Comparison of ENCODE assay signal across 9 cellular contexts in the genomic region with DNA sequence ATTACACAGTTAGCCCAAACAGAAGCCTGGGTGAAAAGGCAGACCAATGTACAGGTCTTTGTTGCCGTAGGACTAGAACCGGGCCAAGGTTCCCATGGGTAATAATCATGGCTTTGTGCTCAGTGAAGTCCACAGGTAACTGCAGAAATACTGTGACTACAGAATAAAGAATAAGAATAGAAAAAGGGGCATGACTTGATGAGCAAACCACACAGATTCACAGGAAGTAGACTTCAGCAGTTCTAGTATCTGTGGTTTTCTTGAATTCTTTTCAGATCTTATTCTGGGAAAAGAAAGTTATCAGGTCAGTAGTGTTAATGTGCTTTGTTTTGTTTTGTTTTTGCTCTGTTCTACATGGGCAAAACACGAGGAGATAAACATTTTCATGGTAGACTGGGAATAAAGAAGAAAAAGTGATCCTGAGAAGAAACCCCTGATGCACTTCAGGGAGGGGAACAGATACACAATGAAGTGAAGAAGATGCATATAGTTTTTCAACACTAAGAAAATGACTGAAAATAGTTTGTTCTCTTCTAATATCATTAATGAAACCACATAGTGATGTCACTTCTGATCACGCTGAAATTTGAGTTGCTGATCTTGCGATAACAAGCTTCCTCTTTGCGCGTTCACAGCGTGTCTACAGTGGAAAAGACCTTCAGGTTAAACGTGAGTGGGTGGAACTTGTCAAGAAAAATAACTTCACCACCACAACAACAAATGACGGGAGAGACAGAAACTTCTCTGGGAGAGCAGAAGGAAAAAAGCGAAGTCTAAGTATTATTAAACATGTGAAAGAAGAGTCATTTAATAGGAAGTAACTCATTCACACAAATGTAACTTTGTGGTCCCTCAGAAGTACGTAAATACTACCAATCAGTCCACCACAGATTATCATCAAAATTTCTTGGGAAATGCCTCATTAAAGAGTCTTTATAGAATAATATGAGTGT.
DNase-seq lines count a peak whose midpoint lies in the region; ATAC-seq and TF ChIP-seq lines count a peak whose summit lies in the region.
"Had no signal": no experiment of that assay in that cellular context is flagged by ENCODE, and none has a peak within 500 bp of the region (broad histone marks: within the 10 kb centered on the region; RNA-seq: fewer than 3 reads in every experiment).

No MANE protein-coding gene starts in this region.

- DNase-seq in T-helper 2 cell (peak in 4 of 5 experiments; percentile 36 to 96 (median 62)), stomach (no peak), GM23248 (no peak), GDM1 (lab: John Stamatoyannopoulos, UW) (no peak), SK-N-DZ (ENCODE audit: low spot score) (no peak)
- DNase-seq in effector CD4-positive, alpha-beta T cell = peak; percentile 56

- no peaks in the 10 kb centered on the region for H3K9me3 ChIP-seq in stomach
- H3K9me3 ChIP-seq in GM23248 (ENCODE audit: low read depth) = no peaks in the 10 kb centered on the region

- H2AFZ ChIP-seq in GM23248 = no peak overlapping the region

- intact Hi-C loops in stomach (cut with DNase I; ENCODE audit: low total_unique reads) = no loop called here

- H3K4me1 ChIP-seq in stomach = no peaks in the 10 kb centered on the region
- H3K4me1 ChIP-seq in GM23248 (ENCODE audit: insufficient read depth) = no peaks in the 10 kb centered on the region

- H3K27me3 ChIP-seq in stomach (no peaks in the 10 kb centered on the region), GM23248 (replicated peaks; ENCODE audit: insufficient read depth) (no peaks in the 10 kb centered on the region)

- peak overlapping the region in 3 of 5 donors; percentile 0 to 48 (median 43) for H3K27ac ChIP-seq in stomach
- H3K27ac ChIP-seq in GM23248 = no peak overlapping the region

- H3K4me3 ChIP-seq in stomach (no peak overlapping the region), GM23248 (no peak overlapping the region)
- H3K4me3 ChIP-seq: K562 had no signal

- H3K4me2 ChIP-seq in GM23248 (ENCODE audit: unreplicated experiment) = no peak overlapping the region

- H3F3A ChIP-seq in GM23248 (ENCODE audit: insufficient read depth) = no peaks in the 10 kb centered on the region

- ATAC-seq in GM18861 (IDR thresholded peaks at IDR 0.05; ENCODE audit: unreplicated experiment) (peak; percentile 85), HG02885 (IDR thresholded peaks at IDR 0.05; ENCODE audit: poor library complexity, unreplicated experiment) (peak; percentile 86)
- ATAC-seq: K562 had no signal

- no peak for TF ChIP-seq CTCF in stomach (IDR thresholded peaks at IDR 0.05)

- in situ Hi-C loops in GM23248 (cut with MboI) = no loop called here

- TF ChIP-seq POLR2A in stomach (IDR thresholded peaks at IDR 0.05) = no peak

- H3K9ac ChIP-seq in GM23248 = no peak overlapping the region

- H3K79me2 ChIP-seq in GM23248 (ENCODE audit: insufficient read depth) = no peaks in the 10 kb centered on the region

- TF ChIP-seq EP300 in stomach (IDR thresholded peaks at IDR 0.05) = no peak

- no peaks in the 10 kb centered on the region for H3K9me2 ChIP-seq in GM23248 (ENCODE audit: insufficient read depth)

- H4K20me1 ChIP-seq in GM23248 (ENCODE audit: insufficient read depth) = no peaks in the 10 kb centered on the region

- WGBS in stomach, 5 donors = 74 to 80% (median 77%) methylated on average over 12 of the region's 12 CpGs
- WGBS in GM23248 (ENCODE audit: low coverage in 1 of 2, low lambda C conversion rate in 2 of 2, missing lambda C conversion rate in 2 of 2), 2 experiments = 54 to 58% methylated on average over 12 of the region's 12 CpGs

- H3K36me3 ChIP-seq in stomach (no peaks in the 10 kb centered on the region), GM23248 (ENCODE audit: low read depth) (no peaks in the 10 kb centered on the region)

Comparison
In these comparisons a context has a peak if more than half of its experiments do, and no peak if none do; other contexts are left out.
1. DNase-seq: peak in T-helper 2 cell (4 of 5) and effector CD4-positive, alpha-beta T cell (single experiment); none in stomach (single experiment), GM23248 (single experiment), GDM1 (single experiment) and SK-N-DZ (single experiment).